In the genomic region with DNA sequence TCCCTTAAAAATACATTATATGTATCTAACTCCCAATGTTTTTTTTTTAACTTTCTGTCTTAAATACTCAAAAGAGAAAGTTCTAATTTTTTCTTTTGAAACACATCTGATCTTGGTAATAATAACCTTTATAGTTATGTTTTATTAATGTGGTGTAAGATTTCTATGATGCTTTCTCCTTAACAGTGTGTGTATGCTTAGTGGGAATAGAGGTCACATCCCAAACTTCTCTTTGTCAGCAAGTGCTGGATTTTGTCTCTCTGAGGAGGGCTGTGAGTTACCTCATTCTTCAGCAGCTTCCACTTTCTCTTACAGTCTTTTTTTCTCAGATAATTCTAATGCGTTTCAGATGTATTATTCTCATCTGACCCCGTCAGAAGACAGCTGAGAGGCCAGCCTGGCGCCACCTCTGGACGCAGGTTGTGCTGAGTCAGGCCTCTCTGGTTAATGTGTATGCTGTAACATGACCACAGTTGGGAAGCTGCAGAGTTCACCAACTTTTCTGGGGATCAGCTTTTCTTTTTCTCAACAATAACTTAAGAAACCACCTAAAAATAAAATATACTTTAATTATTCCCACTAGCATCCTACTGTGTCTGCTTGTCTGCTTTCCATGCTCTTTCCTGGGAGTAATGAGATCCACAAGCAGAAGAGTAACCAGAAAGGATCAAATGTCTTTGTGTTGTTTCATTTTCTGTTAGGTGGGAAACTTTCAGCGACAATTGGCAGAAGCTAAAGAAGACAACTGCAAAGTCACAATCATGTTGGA, we compare ENCODE assay signal across 10 cellular contexts.
DNase-seq lines count a peak whose midpoint lies in the region; ATAC-seq and TF ChIP-seq lines count a peak whose summit lies in the region.
"Had no signal": no experiment of that assay in that cellular context is flagged by ENCODE, and none has a peak within 500 bp of the region (broad histone marks: within the 10 kb centered on the region; RNA-seq: fewer than 3 reads in every experiment).

No MANE protein-coding gene starts in this region.

- H3K4me1 ChIP-seq in adrenal gland (replicated peaks in 1 of 2): no peaks in the 10 kb centered on the region
- peaks cover 0 to 14% (median 5%) of the 10 kb centered on the region in 4 donors for H3K4me1 ChIP-seq in liver (ENCODE audit: control insufficient read depth in 4 of 4, insufficient read depth in 4 of 4, low read length in 3 of 4)
- no peaks in the 10 kb centered on the region for H3K4me1 ChIP-seq in CD8-positive, alpha-beta T cell (ENCODE audit: insufficient read depth, low read length)

- peak overlapping the region; percentile 35 to 55 for H3K9ac ChIP-seq in liver (ENCODE audit: low read depth in 1 of 2, low read length in 2 of 2)

- intact Hi-C loops in adrenal gland (cut with DNase I) (no loop called here), natural killer cell (cut with micrococcal nuclease) (no loop called here)
- intact Hi-C loops in CD8-positive, alpha-beta T cell (cut with DNase I, micrococcal nuclease): no loop called here

- H3K36me3 ChIP-seq in adrenal gland (replicated peaks in 1 of 2): no peaks in the 10 kb centered on the region
- peaks cover 0 to 5% (median 0%) of the 10 kb centered on the region in 4 donors for H3K36me3 ChIP-seq in liver (ENCODE audit: control insufficient read depth in 4 of 4, insufficient read depth in 3 of 4, low read depth in 1 of 4, low read length in 3 of 4)
- no peaks in the 10 kb centered on the region for H3K36me3 ChIP-seq in CD8-positive, alpha-beta T cell (ENCODE audit: insufficient read depth, low read length)

- TF ChIP-seq CTCF in adrenal gland (IDR thresholded peaks at IDR 0.05) (no peak), liver (IDR thresholded peaks at IDR 0.05; ENCODE audit: low read depth, low read length, missing input control) (no peak), natural killer cell (IDR thresholded peaks at IDR 0.05) (no peak)
- no peak for TF ChIP-seq CTCF in CD8-positive, alpha-beta T cell (IDR thresholded peaks at IDR 0.05)

- H3K4me1 Mint-ChIP-seq in CD8-positive, alpha-beta T cell (ENCODE audit: low read depth): no peaks in the 10 kb centered on the region
- H3K4me1 Mint-ChIP-seq in natural killer cell: no peaks in the 10 kb centered on the region

- peak; percentile 80 for DNase-seq in DMS53 (lab: John Stamatoyannopoulos, UW)
- peak in 6 of 7 donors; percentile 16 to 57 (median 21) for DNase-seq in adrenal gland
- DNase-seq in CD8-positive, alpha-beta T cell: no peak
- DNase-seq in activated CD8-positive, alpha-beta memory T cell treated with anti-CD3 and anti-CD28 coated beads, Interleukin-2, amount 50 U/mL, for 48 hours: no peak
- no peak for DNase-seq in natural killer cell
- DNase-seq: activated T-cell treated with anti-CD3 and anti-CD28 coated beads, Interleukin-2, amount 50 U/mL, for 24 hours had no signal

- TF ChIP-seq RAD21 in liver (IDR thresholded peaks at IDR 0.05): peak; percentile 35 to 52

- H3K9me3 Mint-ChIP-seq in CD8-positive, alpha-beta T cell: no peaks in the 10 kb centered on the region
- H3K9me3 Mint-ChIP-seq in natural killer cell: no peaks in the 10 kb centered on the region
- H3K9me3 Mint-ChIP-seq: activated T-cell treated with anti-CD3 and anti-CD28 coated beads, Interleukin-2, amount 50 U/mL, for 24 hours had no signal

- ATAC-seq in HG02798 (IDR thresholded peaks at IDR 0.05; ENCODE audit: poor library complexity, unreplicated experiment): peak; percentile 44
- no peak for ATAC-seq in CD8-positive, alpha-beta T cell
- ATAC-seq in GM19023 (IDR thresholded peaks at IDR 0.05; ENCODE audit: unreplicated experiment): no peak
- no peak for ATAC-seq in natural killer cell

- no peak for TF ChIP-seq POLR2A in adrenal gland (IDR thresholded peaks at IDR 0.05)

- no peaks in the 10 kb centered on the region for H3K27me3 ChIP-seq in adrenal gland
- no peaks in the 10 kb centered on the region for H3K27me3 ChIP-seq in liver (ENCODE audit: control insufficient read depth in 4 of 4, insufficient read depth in 4 of 4, low read length in 3 of 4)
- H3K27me3 ChIP-seq in CD8-positive, alpha-beta T cell (ENCODE audit: insufficient read depth, low read length): no peaks in the 10 kb centered on the region

- H3K27me3 Mint-ChIP-seq in CD8-positive, alpha-beta T cell (ENCODE audit: low read depth): no peaks in the 10 kb centered on the region
- H3K27me3 Mint-ChIP-seq in natural killer cell (ENCODE audit: low read depth in 2 of 2): no peaks in the 10 kb centered on the region
- H3K27me3 Mint-ChIP-seq: activated T-cell treated with anti-CD3 and anti-CD28 coated beads, Interleukin-2, amount 50 U/mL, for 24 hours had no signal

- CTCF ChIA-PET in CD8-positive, alpha-beta T cell (lab: Charles Lee): no interaction called here

- no peak overlapping the region for H3K4me3 ChIP-seq in adrenal gland
- H3K4me3 ChIP-seq in liver (ENCODE audit: low read depth in 1 of 3, low read length in 3 of 3): peak overlapping the region; percentile 21 to 49 (median 42)
- H3K4me3 ChIP-seq in CD8-positive, alpha-beta T cell (ENCODE audit: low read depth, low read length): no peak overlapping the region
- H3K4me3 ChIP-seq: skin epidermis had no signal

- H3K9me3 ChIP-seq in adrenal gland (replicated peaks in 1 of 3) (peaks cover 0 to 6% (median 0%) of the 10 kb centered on the region in 3 donors), liver (ENCODE audit: control insufficient read depth in 4 of 4, low read length in 3 of 4) (no peaks in the 10 kb centered on the region)
- no peaks in the 10 kb centered on the region for H3K9me3 ChIP-seq in CD8-positive, alpha-beta T cell (ENCODE audit: low read length)

- H3K27ac Mint-ChIP-seq in CD8-positive, alpha-beta T cell: no peak overlapping the region
- H3K27ac Mint-ChIP-seq in natural killer cell: no peak overlapping the region
- H3K27ac Mint-ChIP-seq: activated T-cell treated with anti-CD3 and anti-CD28 coated beads, Interleukin-2, amount 50 U/mL, for 24 hours had no signal

- WGBS in adrenal gland, 4 donors: 41 to 48% (median 46%) methylated on average over 5 of the region's 5 CpGs
- WGBS in liver: 26% methylated on average over 5 of the region's 5 CpGs

- POLR2A ChIA-PET in CD8-positive, alpha-beta T cell (lab: Charles Lee): no interaction called here

- no peak overlapping the region for H3K27ac ChIP-seq in adrenal gland
- peak overlapping the region; percentile 58 to 61 for H3K27ac ChIP-seq in liver (ENCODE audit: low read depth in 1 of 2, low read length in 2 of 2)
- H3K27ac ChIP-seq in CD8-positive, alpha-beta T cell (ENCODE audit: low read depth, low read length): no peak overlapping the region

- H3K4me3 Mint-ChIP-seq in CD8-positive, alpha-beta T cell: no peak overlapping the region
- H3K4me3 Mint-ChIP-seq in natural killer cell: no peak overlapping the region
- H3K4me3 Mint-ChIP-seq: activated T-cell treated with anti-CD3 and anti-CD28 coated beads, Interleukin-2, amount 50 U/mL, for 24 hours had no signal

- H3K36me3 Mint-ChIP-seq in CD8-positive, alpha-beta T cell: no peaks in the 10 kb centered on the region
- H3K36me3 Mint-ChIP-seq in natural killer cell: no peaks in the 10 kb centered on the region

TF ChIP-seq in liver, 16 proteins besides CTCF, POLR2A, EP300 and RAD21 (continues in another document):
- TF ChIP-seq NR2F2 (IDR thresholded peaks at IDR 0.05) (peak; percentile 40), GABPA (IDR thresholded peaks at IDR 0.05 in 1 of 2, conservative IDR thresholded peaks at IDR 0.05 in 1 of 2) (no peak), FOXA1 (IDR thresholded peaks at IDR 0.05) (no peak), RXRA (IDR thresholded peaks at IDR 0.05) (peak; percentile 70 to 85), YY1 (IDR thresholded peaks at IDR 0.05) (peak; percentile 10), JUND (IDR thresholded peaks at IDR 0.05) (peak; percentile 23 to 29), HNF4A (conservative IDR thresholded peaks at IDR 0.05) (peak; percentile 47 to 48)
- TF ChIP-seq, protein P1, sequence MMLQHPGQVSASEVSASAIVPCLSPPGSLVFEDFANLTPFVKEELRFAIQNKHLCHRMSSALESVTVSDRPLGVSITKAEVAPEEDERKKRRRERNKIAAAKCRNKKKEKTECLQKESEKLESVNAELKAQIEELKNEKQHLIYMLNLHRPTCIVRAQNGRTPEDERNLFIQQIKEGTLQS (IDR thresholded peaks at IDR 0.05): no peak
- TF ChIP-seq, protein P2, sequence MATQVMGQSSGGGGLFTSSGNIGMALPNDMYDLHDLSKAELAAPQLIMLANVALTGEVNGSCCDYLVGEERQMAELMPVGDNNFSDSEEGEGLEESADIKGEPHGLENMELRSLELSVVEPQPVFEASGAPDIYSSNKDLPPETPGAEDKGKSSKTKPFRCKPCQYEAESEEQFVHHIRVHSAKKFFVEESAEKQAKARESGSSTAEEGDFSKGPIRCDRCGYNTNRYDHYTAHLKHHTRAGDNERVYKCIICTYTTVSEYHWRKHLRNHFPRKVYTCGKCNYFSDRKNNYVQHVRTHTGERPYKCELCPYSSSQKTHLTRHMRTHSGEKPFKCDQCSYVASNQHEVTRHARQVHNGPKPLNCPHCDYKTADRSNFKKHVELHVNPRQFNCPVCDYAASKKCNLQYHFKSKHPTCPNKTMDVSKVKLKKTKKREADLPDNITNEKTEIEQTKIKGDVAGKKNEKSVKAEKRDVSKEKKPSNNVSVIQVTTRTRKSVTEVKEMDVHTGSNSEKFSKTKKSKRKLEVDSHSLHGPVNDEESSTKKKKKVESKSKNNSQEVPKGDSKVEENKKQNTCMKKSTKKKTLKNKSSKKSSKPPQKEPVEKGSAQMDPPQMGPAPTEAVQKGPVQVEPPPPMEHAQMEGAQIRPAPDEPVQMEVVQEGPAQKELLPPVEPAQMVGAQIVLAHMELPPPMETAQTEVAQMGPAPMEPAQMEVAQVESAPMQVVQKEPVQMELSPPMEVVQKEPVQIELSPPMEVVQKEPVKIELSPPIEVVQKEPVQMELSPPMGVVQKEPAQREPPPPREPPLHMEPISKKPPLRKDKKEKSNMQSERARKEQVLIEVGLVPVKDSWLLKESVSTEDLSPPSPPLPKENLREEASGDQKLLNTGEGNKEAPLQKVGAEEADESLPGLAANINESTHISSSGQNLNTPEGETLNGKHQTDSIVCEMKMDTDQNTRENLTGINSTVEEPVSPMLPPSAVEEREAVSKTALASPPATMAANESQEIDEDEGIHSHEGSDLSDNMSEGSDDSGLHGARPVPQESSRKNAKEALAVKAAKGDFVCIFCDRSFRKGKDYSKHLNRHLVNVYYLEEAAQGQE (IDR thresholded peaks at IDR 0.05): peak; percentile 35
- TF ChIP-seq, protein P3, sequence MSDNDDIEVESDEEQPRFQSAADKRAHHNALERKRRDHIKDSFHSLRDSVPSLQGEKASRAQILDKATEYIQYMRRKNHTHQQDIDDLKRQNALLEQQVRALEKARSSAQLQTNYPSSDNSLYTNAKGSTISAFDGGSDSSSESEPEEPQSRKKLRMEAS (IDR thresholded peaks at IDR 0.05): no peak

Comparison
In these comparisons a context has a peak if more than half of its experiments do, and no peak if none do; other contexts are left out.
1. DNase-seq: peak in DMS53 (single experiment) and adrenal gland (6 of 7); none in CD8-positive, alpha-beta T cell (0 of 7), activated CD8-positive, alpha-beta memory T cell treated with anti-CD3 and anti-CD28 coated beads, Interleukin-2, amount 50 U/mL, for 48 hours (single experiment) and natural killer cell (single experiment).
2. H3K27ac ChIP-seq: peak in liver (2 of 2); none in adrenal gland (0 of 5) and CD8-positive, alpha-beta T cell (single experiment).
3. H3K4me3 ChIP-seq: peak in liver (3 of 3); none in adrenal gland (0 of 4) and CD8-positive, alpha-beta T cell (single experiment).